15 cellular contexts compared by ENCODE assay signal in genomic region chr21:17783003-17783402, GRCh38. TPM values are rescaled to one million over a fixed set of nuclear protein-coding genes. Genes with fewer than 3 reads are reported as not detected.
DNase-seq lines count a peak whose midpoint lies in the region; ATAC-seq and TF ChIP-seq lines count a peak whose summit lies in the region.
"Had no signal": no experiment of that assay in that cellular context is flagged by ENCODE, and none has a peak within 500 bp of the region (broad histone marks: within the 10 kb centered on the region; RNA-seq: fewer than 3 reads in every experiment).

No MANE protein-coding gene starts in this region.

- no peak for TF ChIP-seq CTCF in spleen (IDR thresholded peaks at IDR 0.05 in 8 of 11, conservative IDR thresholded peaks at IDR 0.05 in 3 of 11)

- peak overlapping the region; percentile 71 for H3K4me3 Mint-ChIP-seq in activated T-cell treated with anti-CD3 and anti-CD28 coated beads, Interleukin-2, amount 50 U/mL, for 24 hours
- no peak overlapping the region for H3K4me3 Mint-ChIP-seq in activated T-helper 2 cell treated with anti-CD3 and anti-CD28 coated beads, Interferon-gamma antibody, Interleukin-2, Interleukin-4, amounts not matched to agents 10 μg/mL and 5 μg/mL and 100 μg/mL, durations not matched to agents 14 hours and 24 hours and 36 hours (ENCODE audit: low read depth)

- peak overlapping the region; percentile 95 for H3K27ac Mint-ChIP-seq in activated T-cell treated with anti-CD3 and anti-CD28 coated beads, Interleukin-2, amount 50 U/mL, for 24 hours
- H3K27ac Mint-ChIP-seq in activated T-helper 2 cell treated with anti-CD3 and anti-CD28 coated beads, Interferon-gamma antibody, Interleukin-2, Interleukin-4, amounts not matched to agents 10 μg/mL and 5 μg/mL and 100 μg/mL, durations not matched to agents 14 hours and 24 hours and 36 hours, result peak overlapping the region; percentile 90

- peaks cover 3% of the 10 kb centered on the region for H3K9me3 Mint-ChIP-seq in activated T-cell treated with anti-CD3 and anti-CD28 coated beads, Interleukin-2, amount 50 U/mL, for 24 hours
- H3K9me3 Mint-ChIP-seq in activated T-helper 2 cell treated with anti-CD3 and anti-CD28 coated beads, Interferon-gamma antibody, Interleukin-2, Interleukin-4, amounts not matched to agents 10 μg/mL and 5 μg/mL and 100 μg/mL, durations not matched to agents 14 hours and 24 hours and 36 hours, result peaks cover 7% of the 10 kb centered on the region

- no peak for DNase-seq in activated T-cell treated with anti-CD3 and anti-CD28 coated beads, Interleukin-2, amount 50 U/mL, for 24 hours
- DNase-seq in activated T-cell treated with anti-CD3 and anti-CD28 coated beads, Interleukin-2, amount 50 U/mL, for 1 hour, result no peak
- no peak for DNase-seq in activated T-helper 2 cell treated with anti-CD3 and anti-CD28 coated beads, Interferon-gamma antibody, Interleukin-2, Interleukin-4, amounts not matched to agents 10 μg/mL and 5 μg/mL and 100 μg/mL, durations not matched to agents 14 hours and 24 hours and 36 hours (ENCODE audit: low spot score)
- DNase-seq in spleen (no peak), putamen (ENCODE audit: low spot score) (no peak)
- DNase-seq: foreskin keratinocyte, KG1, NCI-H2171 treated with DMSO at 0.1 percent for 48 hours, WERI-Rb-1 had no signal

- H3K4me1 ChIP-seq in spleen, result peaks cover 20 to 90% (median 75%) of the 10 kb centered on the region in 6 donors
- H3K4me1 ChIP-seq: parathyroid adenoma had no signal

- 81 to 91% (median 88%) methylated on average over 3 of the region's 3 CpGs for WGBS in spleen, 5 donors

- no peak overlapping the region for H3K4me3 ChIP-seq in spleen
- H3K4me3 ChIP-seq: skin epidermis had no signal

- ATAC-seq in GM21529 (IDR thresholded peaks at IDR 0.05; ENCODE audit: unreplicated experiment) (no peak), GM18907 (IDR thresholded peaks at IDR 0.05; ENCODE audit: unreplicated experiment) (no peak)
- ATAC-seq: foreskin keratinocyte had no signal

- H3K36me3 Mint-ChIP-seq in activated T-cell treated with anti-CD3 and anti-CD28 coated beads, Interleukin-2, amount 50 U/mL, for 24 hours (ENCODE audit: low read depth), result peaks cover 46% of the 10 kb centered on the region
- H3K36me3 Mint-ChIP-seq in activated T-helper 2 cell treated with anti-CD3 and anti-CD28 coated beads, Interferon-gamma antibody, Interleukin-2, Interleukin-4, amounts not matched to agents 10 μg/mL and 5 μg/mL and 100 μg/mL, durations not matched to agents 14 hours and 24 hours and 36 hours (ENCODE audit: low read depth), result peaks cover 63% of the 10 kb centered on the region

- no peak for TF ChIP-seq POLR2A in spleen (IDR thresholded peaks at IDR 0.05)

- no peaks in the 10 kb centered on the region for H3K27me3 ChIP-seq in spleen (replicated peaks in 1 of 7)
- H3K27me3 ChIP-seq: foreskin keratinocyte had no signal

- H3K27ac ChIP-seq in KOPT-K1 (ENCODE audit: low read depth, low read length, poor library complexity, severe bottlenecking), result peak overlapping the region; percentile 68
- H3K27ac ChIP-seq in spleen, result peak overlapping the region in 7 of 8 donors; percentile 73 to 90 (median 88)
- H3K27ac ChIP-seq: foreskin keratinocyte, parathyroid adenoma, RWPE1, WERI-Rb-1 had no signal

- H3K9me3 ChIP-seq in KOPT-K1 (ENCODE audit: insufficient read depth, low read length, poor library complexity, severe bottlenecking) (peaks cover 4% of the 10 kb centered on the region), spleen (peaks cover 0 to 4% (median 0%) of the 10 kb centered on the region in 8 donors)

- H3K36me3 ChIP-seq in KOPT-K1 (ENCODE audit: insufficient read depth, low read length) (peaks cover 14% of the 10 kb centered on the region), spleen (peaks cover 0 to 25% (median 5%) of the 10 kb centered on the region in 6 donors)

- peaks cover 93% of the 10 kb centered on the region for H3K4me1 Mint-ChIP-seq in activated T-cell treated with anti-CD3 and anti-CD28 coated beads, Interleukin-2, amount 50 U/mL, for 24 hours (ENCODE audit: low read depth)
- peaks cover 85% of the 10 kb centered on the region for H3K4me1 Mint-ChIP-seq in activated T-helper 2 cell treated with anti-CD3 and anti-CD28 coated beads, Interferon-gamma antibody, Interleukin-2, Interleukin-4, amounts not matched to agents 10 μg/mL and 5 μg/mL and 100 μg/mL, durations not matched to agents 14 hours and 24 hours and 36 hours (ENCODE audit: low read depth)

- intact Hi-C loops in activated T-helper 2 cell treated with anti-CD3 and anti-CD28 coated beads, Interferon-gamma antibody, Interleukin-2, Interleukin-4, amounts not matched to agents 10 μg/mL and 5 μg/mL and 100 μg/mL, durations not matched to agents 14 hours and 24 hours and 36 hours (cut with micrococcal nuclease), result loop anchor here (5.0 kb wide), 1 partner anchor 96 kb away; no protein-coding TSS in a partner anchor
- intact Hi-C loops in spleen (cut with DNase I; ENCODE audit: low total_unique reads), result no loop called here

- H3K27me3 Mint-ChIP-seq in activated T-cell treated with anti-CD3 and anti-CD28 coated beads, Interleukin-2, amount 50 U/mL, for 24 hours, result no peaks in the 10 kb centered on the region
- H3K27me3 Mint-ChIP-seq in activated T-helper 2 cell treated with anti-CD3 and anti-CD28 coated beads, Interferon-gamma antibody, Interleukin-2, Interleukin-4, amounts not matched to agents 10 μg/mL and 5 μg/mL and 100 μg/mL, durations not matched to agents 14 hours and 24 hours and 36 hours (ENCODE audit: low read depth), result no peaks in the 10 kb centered on the region

RNA-seq across cellular contexts. Expression of gene C21orf91, which starts 36.2 kb away (rescaled TPM):
- total RNA-seq in activated T-helper 2 cell treated with anti-CD3 and anti-CD28 coated beads, Interferon-gamma antibody, Interleukin-2, Interleukin-4, amounts not matched to agents 10 μg/mL and 5 μg/mL and 100 μg/mL, durations not matched to agents 14 hours and 24 hours and 36 hours, result 22.5 and 27.0 TPM in 2 replicates
- total RNA-seq in spleen, result 10 to 100 TPM; 12.7 to 28.6 (median 23.6) TPM
- 1 to 10 TPM; 4.2 to 5.3 (median 4.6) TPM for polyA plus RNA-seq in spleen
